In genomic region chr7:127348247-127348631, GRCh38 we compare ENCODE assay signal across 8 cellular contexts. TPM values are rescaled to one million over a fixed set of nuclear protein-coding genes. Genes with fewer than 3 reads are reported as not detected.
DNase-seq lines count a peak whose midpoint lies in the region; ATAC-seq, FAIRE-seq and TF ChIP-seq lines count a peak whose summit lies in the region.

No MANE protein-coding gene starts in this region.

- TF ChIP-seq CTCF in Peyer's patch (IDR thresholded peaks at IDR 0.05) (no peak), epithelial cell of esophagus (IDR thresholded peaks at IDR 0.05; ENCODE audit: insufficient read depth, low read depth, low read length, missing control alignments) (no peak), prostate gland (IDR thresholded peaks at IDR 0.05) (no peak)

- H3K9me3 ChIP-seq in Peyer's patch (no peaks in the 10 kb centered on the region), prostate gland (no peaks in the 10 kb centered on the region)

- H3K27me3 ChIP-seq in Peyer's patch = no peaks in the 10 kb centered on the region
- H3K27me3 ChIP-seq in prostate gland (replicated peaks; ENCODE audit: insufficient read depth) = no peaks in the 10 kb centered on the region

- intact Hi-C loops in prostate gland (cut with DNase I) = loop anchor here (10.0 kb wide), 1 partner anchor 167 kb away; no protein-coding TSS in a partner anchor
- intact Hi-C loops in head of caudate nucleus (cut with DNase I) = loop anchor here (5.0 kb wide), 1 partner anchor 44 kb away; the partner anchor contains the start of gene ZNF800

- DNase-seq in Peyer's patch = no peak
- DNase-seq in epithelial cell of esophagus (ENCODE audit: low read depth) = no peak
- no peak for DNase-seq in prostate gland (ENCODE audit: low spot score)
- no peak for DNase-seq in head of caudate nucleus
- DNase-seq in LoVo (ENCODE audit: low spot score) = no peak
- DNase-seq in A172 (ENCODE audit: low spot score) = no peak

- peak overlapping the region; percentile 11 to 57 (median 40) for H3K4me3 ChIP-seq in Peyer's patch
- peak overlapping the region; percentile 34 for H3K4me3 ChIP-seq in epithelial cell of esophagus (ENCODE audit: low read length)
- peak overlapping the region; percentile 23 for H3K4me3 ChIP-seq in prostate gland

- H3K27ac ChIP-seq in Peyer's patch (no peak overlapping the region), prostate gland (no peak overlapping the region)

- 94% methylated on average over 3 of the region's 3 CpGs for WGBS in prostate gland

- H3K4me1 ChIP-seq in Peyer's patch (peaks cover 0 to 4% (median 2%) of the 10 kb centered on the region in 4 donors), prostate gland (replicated peaks) (no peaks in the 10 kb centered on the region)

- no peaks in the 10 kb centered on the region for H3K36me3 ChIP-seq in Peyer's patch
- no peaks in the 10 kb centered on the region for H3K36me3 ChIP-seq in prostate gland

- TF ChIP-seq POLR2A in Peyer's patch (IDR thresholded peaks at IDR 0.05) (no peak), prostate gland (IDR thresholded peaks at IDR 0.05) (no peak)

- ATAC-seq in GM19397 (IDR thresholded peaks at IDR 0.05; ENCODE audit: unreplicated experiment) = no peak

- FAIRE-seq in G401.6 (lab: Jason Lieb, UNC) = peak; percentile 3

RNA-seq across cellular contexts. Expression of gene ZNF800, which starts 44.3 kb away (rescaled TPM):
- total RNA-seq in Peyer's patch (10 to 100 TPM; 25.9 to 48.1 (median 30.9) TPM), prostate gland (10 to 100 TPM; 29.8 to 33.9 TPM)
- total RNA-seq in A172 (2014; rRNA removed; shearing (Covaris generic)) = 9.5 and 13.2 TPM in 2 replicates
